8 cellular contexts compared by ENCODE assay signal in genomic region chr1:11934295-11935039, GRCh38. TPM values are rescaled to one million over a fixed set of nuclear protein-coding genes. Genes with fewer than 3 reads are reported as not detected.
DNase-seq lines count a peak whose midpoint lies in the region; ATAC-seq and TF ChIP-seq lines count a peak whose summit lies in the region.

PLOD1 (plus strand) TSS chr1:11934717; CDS start chr1:11934780, 63 bp downstream.

- peak within 1 kb of the TSS; percentile 59 for H3K4me3 ChIP-seq in endocrine pancreas (ENCODE audit: control insufficient read depth, insufficient read depth, low read length)

- no peaks in the 10 kb centered on the region for H3K4me1 ChIP-seq in endocrine pancreas (ENCODE audit: control insufficient read depth, insufficient read depth, low read length)

- H3K4me3 Mint-ChIP-seq in CD4-positive, alpha-beta T cell: peak within 1 kb of the TSS; percentile 85

- CTCF ChIA-PET in CD4-positive, alpha-beta T cell (lab: Charles Lee): no interaction called here

- peak; percentile 100 for ATAC-seq in CD4-positive, alpha-beta T cell (ENCODE audit: poor library complexity)
- ATAC-seq in GM19397 (IDR thresholded peaks at IDR 0.05; ENCODE audit: unreplicated experiment) (peak; percentile 83), HG03571 (IDR thresholded peaks at IDR 0.05; ENCODE audit: unreplicated experiment) (peak; percentile 94)

- no peak within 1 kb of the TSS for H3K27ac ChIP-seq in CD4-positive, alpha-beta T cell (ENCODE audit: low read depth, low read length)

- H3K27ac Mint-ChIP-seq in CD4-positive, alpha-beta T cell: no peak within 1 kb of the TSS

- peak within 1 kb of the TSS; percentile 35 for H3K9ac ChIP-seq in endocrine pancreas (ENCODE audit: control insufficient read depth, insufficient read depth, low read length)

- peak; percentile 72 to 89 (median 84) for DNase-seq in CD4-positive, alpha-beta T cell
- DNase-seq in NOMO-1 treated with dmso at 0.1 percent for 144 hours (lab: John Stamatoyannopoulos, UW; ENCODE audit: unreplicated experiment) (peak; percentile 78), mesenteric fat pad (ENCODE audit: low spot score) (peak; percentile 96)
- peak; percentile 68 to 79 (median 77) for DNase-seq in activated CD8-positive, alpha-beta memory T cell treated with anti-CD3 and anti-CD28 coated beads for 48 hours (ENCODE audit: low read depth in 2 of 3, low spot score in 2 of 3)
- DNase-seq in stimulated activated CD8-positive, alpha-beta memory T cell treated with anti-CD3 and anti-CD28 coated beads, Interleukin-12 subunit alpha, Interleukin-12 subunit beta, amount 100 ng/mL, for 4 hours (ENCODE audit: low read depth): peak; percentile 76

- no peaks in the 10 kb centered on the region for H3K36me3 ChIP-seq in endocrine pancreas (ENCODE audit: control insufficient read depth, insufficient read depth, low read length)

- H3K4me1 Mint-ChIP-seq in CD4-positive, alpha-beta T cell (ENCODE audit: low read depth): no peaks in the 10 kb centered on the region

- no peaks in the 10 kb centered on the region for H3K9me3 ChIP-seq in CD4-positive, alpha-beta T cell (ENCODE audit: control insufficient read depth, low read length)
- no peaks in the 10 kb centered on the region for H3K9me3 ChIP-seq in endocrine pancreas (ENCODE audit: control insufficient read depth, low read length)

- no peak for TF ChIP-seq CTCF in CD4-positive, alpha-beta T cell (IDR thresholded peaks at IDR 0.05)

- H3K27me3 ChIP-seq in CD4-positive, alpha-beta T cell (ENCODE audit: control insufficient read depth, insufficient read depth, low read length): no peaks in the 10 kb centered on the region
- no peaks in the 10 kb centered on the region for H3K27me3 ChIP-seq in endocrine pancreas (ENCODE audit: control insufficient read depth, insufficient read depth, low read length)

- H3K36me3 Mint-ChIP-seq in CD4-positive, alpha-beta T cell (ENCODE audit: low read depth): no peaks in the 10 kb centered on the region

- POLR2A ChIA-PET in CD4-positive, alpha-beta T cell (lab: Charles Lee): interaction anchor here (1.0 to 3.0 kb wide), 3 partner anchors 8 to 46 kb away, joined by 3 to 35 read pairs (median 3); partner anchors contain the start of genes KIAA2013 and MFN2

- intact Hi-C loops in CD4-positive, alpha-beta T cell (cut with DNase I, micrococcal nuclease): loop anchor here in 1 of 2 experiments (2.0 kb wide), 1 partner anchor 46 kb away; the partner anchor contains the start of gene MFN2

- H3K9me3 Mint-ChIP-seq in CD4-positive, alpha-beta T cell: no peaks in the 10 kb centered on the region

- no peaks in the 10 kb centered on the region for H3K27me3 Mint-ChIP-seq in CD4-positive, alpha-beta T cell

RNA-seq across cellular contexts. Expression of gene PLOD1, which starts in this region (rescaled TPM):
- 1 to 10 TPM; 1.6 to 1.8 TPM for total RNA-seq in CD4-positive, alpha-beta T cell
- total RNA-seq in mesenteric fat pad: 66.9 TPM

Comparison
In these comparisons a context has a peak if more than half of its experiments do, and no peak if none do; other contexts are left out.
1. RNA of gene PLOD1 (total RNA-seq): 66.9 TPM in mesenteric fat pad (single experiment); 1.6 to 1.8 TPM in CD4-positive, alpha-beta T cell; every median in the first group is over 10 times any median in the second.
2. Peak in every context shown above with its lines, with median percentiles within 50 percentile points of each other: ATAC-seq and DNase-seq.